In genomic region chr20:34604980-34605788, GRCh38 we compare ENCODE assay signal across 14 cellular contexts. TPM values are rescaled to one million over a fixed set of nuclear protein-coding genes. Genes with fewer than 3 reads are reported as not detected.
DNase-seq lines count a peak whose midpoint lies in the region; ATAC-seq and TF ChIP-seq lines count a peak whose summit lies in the region.
"Had no signal": no experiment of that assay in that cellular context is flagged by ENCODE, and none has a peak within 500 bp of the region (broad histone marks: within the 10 kb centered on the region; RNA-seq: fewer than 3 reads in every experiment).

No MANE protein-coding gene starts in this region.

- no peak for TF ChIP-seq CTCF in heart right ventricle (IDR thresholded peaks at IDR 0.05)
- TF ChIP-seq CTCF in coronary artery (IDR thresholded peaks at IDR 0.05): no peak
- TF ChIP-seq CTCF in liver (IDR thresholded peaks at IDR 0.05; ENCODE audit: low read depth, low read length, missing input control): no peak

- H3K27me3 ChIP-seq in heart right ventricle (no peaks in the 10 kb centered on the region), liver (ENCODE audit: control insufficient read depth in 4 of 4, insufficient read depth in 4 of 4, low read length in 3 of 4) (no peaks in the 10 kb centered on the region)

- DNase-seq in heart right ventricle: peak in 1 of 2 donors; percentile 54
- no peak for DNase-seq in Right ventricle myocardium inferior (ENCODE audit: missing footprints)
- DNase-seq in coronary artery (ENCODE audit: low spot score): no peak
- no peak for DNase-seq in stimulated activated CD8-positive, alpha-beta memory T cell treated with anti-CD3 and anti-CD28 coated beads, Interleukin-4, amount 100 ng/mL, for 48 hours
- DNase-seq in stimulated activated CD4-positive, alpha-beta T cell treated with anti-CD3 and anti-CD28 coated beads, Interleukin-15, amount 100 ng/mL, for 24 hours: no peak
- no peak for DNase-seq in SW480 (ENCODE audit: low spot score)
- no peak for DNase-seq in pons (ENCODE audit: low spot score)
- DNase-seq: ACHN; effector CD8-positive, alpha-beta T cell; naive B cell; NCI-H1417 treated with DMSO at 0.1 percent for 48 hours; PC-9 had no signal

- H3K9me3 ChIP-seq in heart right ventricle (no peaks in the 10 kb centered on the region), liver (ENCODE audit: control insufficient read depth in 4 of 4, low read length in 3 of 4) (no peaks in the 10 kb centered on the region)

- WGBS in heart right ventricle, 2 donors: 47 to 53% methylated on average over 8 of the region's 8 CpGs
- WGBS in liver: 86% methylated on average over 8 of the region's 8 CpGs

- no peak overlapping the region for H3K4me3 ChIP-seq in heart right ventricle
- H3K4me3 ChIP-seq in coronary artery: peak overlapping the region; percentile 35
- H3K4me3 ChIP-seq in liver (ENCODE audit: low read depth in 1 of 3, low read length in 3 of 3): no peak overlapping the region
- H3K4me3 ChIP-seq: PC-9 had no signal

- H3K27ac ChIP-seq in heart right ventricle: peak overlapping the region in 8 of 10 donors; percentile 39 to 72 (median 54)
- peak overlapping the region; percentile 53 to 70 for H3K27ac ChIP-seq in coronary artery
- no peak overlapping the region for H3K27ac ChIP-seq in liver (ENCODE audit: low read depth in 1 of 2, low read length in 2 of 2)
- H3K27ac ChIP-seq: PC-9 had no signal

- H3K36me3 ChIP-seq in heart right ventricle (no peaks in the 10 kb centered on the region), liver (ENCODE audit: control insufficient read depth in 4 of 4, insufficient read depth in 3 of 4, low read depth in 1 of 4, low read length in 3 of 4) (no peaks in the 10 kb centered on the region)

- ATAC-seq in heart right ventricle (peak; percentile 15 to 77 (median 65)), Right ventricle myocardium inferior (no peak)
- ATAC-seq: stimulated activated memory B cell treated with anti-CD40 and anti-IgM and Interleukin-4, amounts not matched to agents 10 μg/mL and 1 μg/mL and 100 μg/mL, for 72 hours had no signal

- TF ChIP-seq RAD21 in liver (IDR thresholded peaks at IDR 0.05): peak in 1 of 2 donors; percentile 10

- intact Hi-C loops in heart right ventricle (cut with DNase I) (loop anchor here in 1 of 10 donors (5.0 kb wide), 1 partner anchor 72 kb away; the partner anchor contains the start of gene PIGU), Right ventricle myocardium inferior (cut with DNase I) (no loop called here)

- H3K9ac ChIP-seq in liver (ENCODE audit: low read depth in 1 of 2, low read length in 2 of 2): no peak overlapping the region

- H3K4me1 ChIP-seq in heart right ventricle (peaks cover 0 to 55% (median 18%) of the 10 kb centered on the region in 9 donors), liver (ENCODE audit: control insufficient read depth in 4 of 4, insufficient read depth in 4 of 4, low read length in 3 of 4) (no peaks in the 10 kb centered on the region)

TF ChIP-seq in liver, 16 proteins besides CTCF, POLR2A, EP300 and RAD21:
- TF ChIP-seq GABPA (IDR thresholded peaks at IDR 0.05 in 1 of 2, conservative IDR thresholded peaks at IDR 0.05 in 1 of 2) (no peak), NR2F2 (IDR thresholded peaks at IDR 0.05) (peak; percentile 86), HNF4G (IDR thresholded peaks at IDR 0.05) (no peak), FOXA1 (IDR thresholded peaks at IDR 0.05) (no peak), TAF1 (conservative IDR thresholded peaks at IDR 0.05) (no peak), MAX (IDR thresholded peaks at IDR 0.05) (no peak), REST (IDR thresholded peaks at IDR 0.05) (no peak)

RNA-seq across cellular contexts. Expression of gene MAP1LC3A, which starts 46.7 kb away (rescaled TPM):
- total RNA-seq in heart right ventricle (100 to 1,000 TPM in 2 of 10 donors, 10 to 100 TPM in 8; 61.7 to 137 (median 74.6) TPM), Right ventricle myocardium inferior (112 TPM), liver (1 to 10 TPM; 4.9 to 6.3 TPM)
- polyA plus RNA-seq in heart right ventricle (100 to 1,000 TPM in 1 of 2 donors, 10 to 100 TPM in 1; 61.5 to 133 TPM), liver (10 to 100 TPM; 19.1 to 38.8 TPM)
- total RNA-seq: PC-9 had no signal

Comparison
In these comparisons a context has a peak if more than half of its experiments do, and no peak if none do; other contexts are left out.
1. H3K27ac ChIP-seq: peak in heart right ventricle (8 of 10) and coronary artery (2 of 2); none in liver (0 of 2).
2. RNA of gene MAP1LC3A, which starts 46.7 kb away (total RNA-seq): 112 TPM in Right ventricle myocardium inferior (single experiment) and 61.7 to 137 TPM in heart right ventricle; 4.9 to 6.3 TPM in liver; every median in the first group is over 4 times any median in the second.